16 cellular contexts compared by ENCODE assay signal in genomic region chr4:101086801-101087586, GRCh38.
DNase-seq lines count a peak whose midpoint lies in the region; ATAC-seq, FAIRE-seq and TF ChIP-seq lines count a peak whose summit lies in the region.
"Had no signal": no experiment of that assay in that cellular context is flagged by ENCODE, and none has a peak within 500 bp of the region (broad histone marks: within the 10 kb centered on the region; RNA-seq: fewer than 3 reads in every experiment).

No MANE protein-coding gene starts in this region.

- no peaks in the 10 kb centered on the region for H3K79me2 ChIP-seq in HepG2 (ENCODE audit: insufficient read depth, low read length)

- no peak; the same call in 1 of the 2 replicates for TF ChIP-seq RAD21 in HepG2 (CRISPR knock-in tag; IDR thresholded peaks at IDR 0.05)

- H3K9me3 ChIP-seq in HepG2 (ENCODE audit: low read length) (no peaks in the 10 kb centered on the region), right lobe of liver (no peaks in the 10 kb centered on the region)
- H3K9me3 ChIP-seq: esophagus muscularis mucosa, ovary, upper lobe of left lung had no signal

- POLR2A ChIA-PET in HepG2 (lab: Yijun Ruan, JAX), result no interaction called here

- no peak for FAIRE-seq in HepG2 (lab: Jason Lieb, UNC)
- FAIRE-seq: GM18507, H54 had no signal

- TF ChIP-seq CTCF in HepG2 (CRISPR knock-in tag; IDR thresholded peaks at IDR 0.05) (peak; percentile 28; the same call in 1 of the 2 replicates), right lobe of liver (IDR thresholded peaks at IDR 0.05) (no peak)

- intact Hi-C loops in HepG2 (cut with micrococcal nuclease; ENCODE audit: unreplicated experiment), result loop anchor here (1.0 to 5.0 kb wide), 2 partner anchors 82 to 645 kb away; no protein-coding TSS in a partner anchor
- intact Hi-C loops in right lobe of liver (cut with DNase I), result no loop called here

- BruUV-seq in HepG2 (replicated peaks; lab: Mats Ljungman, UMichigan), result no TSS peak

- H3K4me1 ChIP-seq in HepG2 (ENCODE audit: insufficient read depth, low read length) (no peaks in the 10 kb centered on the region), right lobe of liver (peaks cover 0 to 4% (median 0%) of the 10 kb centered on the region in 4 donors)
- H3K4me1 ChIP-seq: esophagus muscularis mucosa had no signal

- peak; percentile 7 for DNase-seq in HepG2 (ENCODE audit: low spot score)
- DNase-seq in right lobe of liver, result no peak
- peak; percentile 9 for DNase-seq in germinal center (ENCODE audit: low spot score)
- no peak for DNase-seq in NCI-H146 treated with DMSO at 0.1 percent for 48 hours (lab: John Stamatoyannopoulos, UW; ENCODE audit: unreplicated experiment)
- DNase-seq in HPDE6-E6E7 (ENCODE audit: extremely low spot score), result no peak
- DNase-seq in NCI-H345 (lab: John Stamatoyannopoulos, UW), result no peak
- DNase-seq: activated naive CD4-positive, alpha-beta T cell treated with Interleukin-2 at 50 U/mL for 16 hours; MV-4-11; ovary; T1000; upper lobe of left lung had no signal

- no peak for TF ChIP-seq EP300 in HepG2 (IDR thresholded peaks at IDR 0.05; ENCODE audit: low read depth in 2 of 2, low read length in 2 of 2)
- TF ChIP-seq EP300 in HepG2 (CRISPR knock-in tag; IDR thresholded peaks at IDR 0.05; ENCODE audit: borderline replicate concordance), result no peak

- in situ Hi-C loops in HepG2 (cut with HindIII; ENCODE audit: extremely low pct_ligation_motif_present, low pct_unique_long_range_greater_than_20kb), result no loop called here

- H3K27me3 ChIP-seq in HepG2 (ENCODE audit: control insufficient read depth in 1 of 2, insufficient read depth in 2 of 2, low read length in 2 of 2) (no peaks in the 10 kb centered on the region), right lobe of liver (no peaks in the 10 kb centered on the region)
- H3K27me3 ChIP-seq: esophagus muscularis mucosa, ovary, upper lobe of left lung had no signal

- no peak for TF ChIP-seq POLR2A in HepG2 (IDR thresholded peaks at IDR 0.05; ENCODE audit: insufficient read depth in 1 of 2, low read depth in 2 of 2, low read length in 2 of 2)
- TF ChIP-seq POLR2A in right lobe of liver (IDR thresholded peaks at IDR 0.05), result no peak

- WGBS in HepG2 (ENCODE audit: low lambda C conversion rate), result 95% methylated on average over 1 of the region's 1 CpG
- WGBS in right lobe of liver (ENCODE audit: insufficient coverage, low coverage, low lambda C conversion rate, missing lambda C conversion rate), result 82% methylated on average over 1 of the region's 1 CpG

- ATAC-seq in HepG2, result peak; percentile 84
- ATAC-seq in right lobe of liver, result no peak
- ATAC-seq in SK-N-SH treated with all-trans-retinoic acid at 6 μM for 48 hours, result peak; percentile 42; the same call in 1 of the 3 replicates
- ATAC-seq in HG03280 (IDR thresholded peaks at IDR 0.05; ENCODE audit: unreplicated experiment), result no peak

- H3K4me3 ChIP-seq in HepG2 (replicated peaks in 1 of 3; ENCODE audit: insufficient read depth in 1 of 3, low read depth in 2 of 3, low read length in 3 of 3), result no peak overlapping the region
- H3K4me3 ChIP-seq in right lobe of liver, result no peak overlapping the region
- H3K4me3 ChIP-seq: esophagus muscularis mucosa, ovary, upper lobe of left lung had no signal

- no peak overlapping the region for H3K9ac ChIP-seq in HepG2 (ENCODE audit: insufficient read depth, low read depth, low read length)

- CTCF ChIA-PET in HepG2 (lab: Yijun Ruan, JAX; ENCODE audit: low intra/inter-chr PET ratio, low total read pairs), result no interaction called here

- no peaks in the 10 kb centered on the region for H4K20me1 ChIP-seq in HepG2 (ENCODE audit: insufficient read depth, low read length)

- H3K27ac ChIP-seq in HepG2 (ENCODE audit: extremely low read length, insufficient read depth, low read length) (no peak overlapping the region), right lobe of liver (no peak overlapping the region)
- H3K27ac ChIP-seq: esophagus muscularis mucosa, ovary, upper lobe of left lung had no signal

- H3K4me2 ChIP-seq in HepG2 (ENCODE audit: low read depth, low read length), result no peak overlapping the region

- H3K36me3 ChIP-seq in HepG2 (replicated peaks in 1 of 2; ENCODE audit: control insufficient read depth in 1 of 2, insufficient read depth in 2 of 2, low read length in 2 of 2) (0 out of 5 replicates have a peak, but pooled peaks cover 0 to 1% of the 10 kb centered on the region in 2 experiments), right lobe of liver (no peaks in the 10 kb centered on the region)
- H3K36me3 ChIP-seq: ovary had no signal

- H2AFZ ChIP-seq in HepG2 (ENCODE audit: low read length), result no peak overlapping the region

TF ChIP-seq in HepG2, 621 proteins besides CTCF, POLR2A, EP300 and RAD21:
- no peak for TF ChIP-seq CENPX (CRISPR knock-in tag; IDR thresholded peaks at IDR 0.05)
- no peak for TF ChIP-seq ZNF350 (CRISPR knock-in tag; IDR thresholded peaks at IDR 0.05; ENCODE audit: borderline replicate concordance, low read depth)
- peak; percentile 57 for TF ChIP-seq MAFF (IDR thresholded peaks at IDR 0.05; ENCODE audit: low read depth, low read length)
- peak; percentile 1 to 50; a peak in 2 of 4 replicates for TF ChIP-seq MAFK (conservative IDR thresholded peaks at IDR 0.05 in 1 of 2, IDR thresholded peaks at IDR 0.05 in 1 of 2; ENCODE audit: low read length in 2 of 2)
- peak; percentile 49 for TF ChIP-seq STAG1 (CRISPR knock-in tag; IDR thresholded peaks at IDR 0.05)

TF ChIP-seq in SK-N-SH treated with all-trans-retinoic acid at 6 μM for 48 hours, 23 proteins besides CTCF, POLR2A, EP300 and RAD21:
- no peak for TF ChIP-seq ZNF70 (CRISPR knock-in tag; IDR thresholded peaks at IDR 0.05)
- no peak for TF ChIP-seq TCF4 (CRISPR knock-in tag; IDR thresholded peaks at IDR 0.05; ENCODE audit: borderline replicate concordance)
- TF ChIP-seq ZC3H10 (CRISPR knock-in tag; IDR thresholded peaks at IDR 0.05), result no peak
- TF ChIP-seq RARB (CRISPR knock-in tag; IDR thresholded peaks at IDR 0.05), result no peak
- no peak for TF ChIP-seq ZNF565 (CRISPR knock-in tag; conservative IDR thresholded peaks at IDR 0.05; ENCODE audit: low read depth)
- TF ChIP-seq OSR1 (CRISPR knock-in tag; IDR thresholded peaks at IDR 0.05), result no peak
- no peak for TF ChIP-seq ZNF8 (CRISPR knock-in tag; IDR thresholded peaks at IDR 0.05)
- no peak for TF ChIP-seq PATZ1 (CRISPR knock-in tag; IDR thresholded peaks at IDR 0.05; ENCODE audit: borderline replicate concordance)
- no peak for TF ChIP-seq BACH2 (CRISPR knock-in tag; IDR thresholded peaks at IDR 0.05; ENCODE audit: borderline replicate concordance)
- TF ChIP-seq ESRRG (CRISPR knock-in tag; IDR thresholded peaks at IDR 0.05), result no peak
- no peak for TF ChIP-seq ZFP30 (CRISPR knock-in tag; IDR thresholded peaks at IDR 0.05)
- no peak for TF ChIP-seq POU6F1 (CRISPR knock-in tag; IDR thresholded peaks at IDR 0.05; ENCODE audit: borderline replicate concordance, low read depth)
- TF ChIP-seq CSRNP3 (CRISPR knock-in tag; IDR thresholded peaks at IDR 0.05), result no peak
- TF ChIP-seq ISL1 (CRISPR knock-in tag; IDR thresholded peaks at IDR 0.05), result no peak

Comparison
In these comparisons a context has a peak if more than half of its experiments do, and no peak if none do; other contexts are left out.
1. ATAC-seq: peak in HepG2 (single experiment) and SK-N-SH treated with all-trans-retinoic acid at 6 μM for 48 hours (single experiment); none in right lobe of liver (0 of 4) and HG03280 (single experiment).
2. DNase-seq: peak in HepG2 (single experiment) and germinal center (single experiment); none in right lobe of liver (0 of 3), NCI-H146 treated with DMSO at 0.1 percent for 48 hours (single experiment), HPDE6-E6E7 (single experiment) and NCI-H345 (single experiment).